In genomic region chr20:23167436-23167835, GRCh38 we compare ENCODE assay signal across 19 cellular contexts.
DNase-seq lines count a peak whose midpoint lies in the region; ATAC-seq, FAIRE-seq and TF ChIP-seq lines count a peak whose summit lies in the region.
"Had no signal": no experiment of that assay in that cellular context is flagged by ENCODE, and none has a peak within 500 bp of the region (broad histone marks: within the 10 kb centered on the region; RNA-seq: fewer than 3 reads in every experiment).

No MANE protein-coding gene starts in this region.

- TF ChIP-seq POLR2A in adrenal gland (IDR thresholded peaks at IDR 0.05): no peak

- intact Hi-C loops in adrenal gland (cut with DNase I): no loop called here

- H3K4me3 ChIP-seq in MG63 (no peak overlapping the region), bronchial epithelial cell (ENCODE audit: low read depth, low read length) (no peak overlapping the region), fibroblast of the aortic adventitia (ENCODE audit: low read depth, low read length) (no peak overlapping the region), adrenal gland (no peak overlapping the region)

- ATAC-seq in HG02610 (IDR thresholded peaks at IDR 0.05; ENCODE audit: unreplicated experiment): no peak

- DNase-seq in ELR (ENCODE audit: low read depth) (peak; percentile 74), MG63 (peak; percentile 35), bronchial epithelial cell (ENCODE audit: low read depth) (peak; percentile 72), fibroblast of the aortic adventitia (ENCODE audit: low read depth) (peak; percentile 57), AG08396 (ENCODE audit: low spot score) (no peak), adrenal gland (no peak), GM19238 (ENCODE audit: insufficient read length, low spot score) (no peak)
- DNase-seq: C1 segment of cervical spinal cord; CD8-positive, alpha-beta memory T cell; DMS53; Karpas-422; NCI-H1105; NCI-H1694; NCI-H2081 treated with DMSO at 0.1 percent for 48 hours; NCI-H446 treated with DMSO at 0.1 percent for 48 hours; NCI-H69; SHP77 treated with DMSO at 0.1 percent for 48 hours; SK-N-SH had no signal

- no peaks in the 10 kb centered on the region for H3K36me3 ChIP-seq in MG63
- H3K36me3 ChIP-seq in bronchial epithelial cell (ENCODE audit: control insufficient read depth, insufficient read depth, low read length): no peaks in the 10 kb centered on the region
- no peaks in the 10 kb centered on the region for H3K36me3 ChIP-seq in adrenal gland (replicated peaks in 1 of 2)

- 86 to 93% (median 89%) methylated on average over 4 of the region's 4 CpGs for WGBS in adrenal gland, 4 donors

- H3K27ac ChIP-seq in adrenal gland: no peak overlapping the region

- no peaks in the 10 kb centered on the region for H3K9me3 ChIP-seq in MG63
- no peaks in the 10 kb centered on the region for H3K9me3 ChIP-seq in adrenal gland (replicated peaks in 1 of 3)
- H3K9me3 ChIP-seq: SK-N-SH had no signal

- H3K4me1 ChIP-seq in adrenal gland (replicated peaks in 1 of 2): no peaks in the 10 kb centered on the region

- H3K27me3 ChIP-seq in MG63: no peaks in the 10 kb centered on the region
- H3K27me3 ChIP-seq in bronchial epithelial cell (ENCODE audit: control insufficient read depth, insufficient read depth, low read length): no peaks in the 10 kb centered on the region
- H3K27me3 ChIP-seq in adrenal gland: no peaks in the 10 kb centered on the region

- TF ChIP-seq CTCF in bronchial epithelial cell (IDR thresholded peaks at IDR 0.05; ENCODE audit: insufficient read depth, low read length, severe bottlenecking) (no peak), fibroblast of the aortic adventitia (IDR thresholded peaks at IDR 0.05; ENCODE audit: insufficient read depth, low read length) (no peak), adrenal gland (IDR thresholded peaks at IDR 0.05) (no peak)

- FAIRE-seq in bronchial epithelial cell (lab: Jason Lieb, UNC): no peak

Comparison
In these comparisons a context has a peak if more than half of its experiments do, and no peak if none do; other contexts are left out.
1. DNase-seq: peak in ELR (single experiment), MG63 (single experiment), bronchial epithelial cell (single experiment) and fibroblast of the aortic adventitia (single experiment); none in AG08396 (single experiment), adrenal gland (0 of 7) and GM19238 (single experiment).